8 cellular contexts compared by ENCODE assay signal in genomic region chr3:30689202-30689641, GRCh38.
DNase-seq lines count a peak whose midpoint lies in the region; ATAC-seq and TF ChIP-seq lines count a peak whose summit lies in the region.

No MANE protein-coding gene starts in this region.

- H3K4me1 ChIP-seq in body of pancreas = peaks cover 49% of the 10 kb centered on the region
- peaks cover 0 to 28% (median 19%) of the 10 kb centered on the region in 4 donors for H3K4me1 ChIP-seq in liver (ENCODE audit: control insufficient read depth in 4 of 4, insufficient read depth in 4 of 4, low read length in 3 of 4)
- peaks cover 9 to 100% (median 74%) of the 10 kb centered on the region in 4 donors for H3K4me1 ChIP-seq in tibial nerve

- TF ChIP-seq RAD21 in liver (IDR thresholded peaks at IDR 0.05) = peak in 1 of 2 donors; percentile 21

- H3K9ac ChIP-seq in liver (ENCODE audit: low read depth in 1 of 2, low read length in 2 of 2) = no peak overlapping the region

- no peaks in the 10 kb centered on the region for H3K27me3 ChIP-seq in body of pancreas
- H3K27me3 ChIP-seq in liver (ENCODE audit: control insufficient read depth in 4 of 4, insufficient read depth in 4 of 4, low read length in 3 of 4) = no peaks in the 10 kb centered on the region
- H3K27me3 ChIP-seq in tibial nerve = no peaks in the 10 kb centered on the region

- peak overlapping the region; percentile 12 to 68 (median 50) for H3K27ac ChIP-seq in body of pancreas
- H3K27ac ChIP-seq in liver (ENCODE audit: low read depth in 1 of 2, low read length in 2 of 2) = peak overlapping the region; percentile 30 to 44
- peak overlapping the region; percentile 71 to 93 (median 83) for H3K27ac ChIP-seq in tibial nerve

- TF ChIP-seq EP300 in tibial nerve (IDR thresholded peaks at IDR 0.05) = peak in 1 of 2 donors; percentile 68

- intact Hi-C loops in body of pancreas (cut with DNase I) = no loop called here

- ATAC-seq in body of pancreas = peak; percentile 62
- ATAC-seq in GM19395 (IDR thresholded peaks at IDR 0.05; ENCODE audit: unreplicated experiment) = no peak

- H3K9me3 ChIP-seq in body of pancreas (no peaks in the 10 kb centered on the region), liver (ENCODE audit: control insufficient read depth in 4 of 4, low read length in 3 of 4) (no peaks in the 10 kb centered on the region), tibial nerve (no peaks in the 10 kb centered on the region)

- DNase-seq in AG10803 (ENCODE audit: low read depth) (peak; percentile 34), NCI-H1048 (lab: John Stamatoyannopoulos, UW) (peak; percentile 46), body of pancreas (peak; percentile 31 to 67 (median 53)), tibial nerve (ENCODE audit: low spot score in 2 of 2) (no peak), SKM-1 treated with dmso at 0.1 percent for 144 hours (lab: John Stamatoyannopoulos, UW; ENCODE audit: unreplicated experiment) (no peak), SK-N-DZ (ENCODE audit: low spot score) (no peak)

- 1 to 6% methylated on average over 5 of the region's 5 CpGs for WGBS in body of pancreas, 2 donors
- WGBS in liver = 19% methylated on average over 5 of the region's 5 CpGs
- WGBS in tibial nerve, 2 donors = 3 to 5% methylated on average over 5 of the region's 5 CpGs

- no peak overlapping the region for H3K4me3 ChIP-seq in AG10803 (ENCODE audit: low read length)
- no peak overlapping the region for H3K4me3 ChIP-seq in body of pancreas
- H3K4me3 ChIP-seq in liver (ENCODE audit: low read depth in 1 of 3, low read length in 3 of 3) = no peak overlapping the region
- H3K4me3 ChIP-seq in tibial nerve = no peak overlapping the region

- H3K36me3 ChIP-seq in body of pancreas (replicated peaks in 1 of 2; ENCODE audit: insufficient read depth in 1 of 2, low read depth in 2 of 2) = peaks cover 0 to 6% of the 10 kb centered on the region in 2 donors
- H3K36me3 ChIP-seq in liver (ENCODE audit: control insufficient read depth in 4 of 4, insufficient read depth in 3 of 4, low read depth in 1 of 4, low read length in 3 of 4) = peaks cover 0 to 22% (median 11%) of the 10 kb centered on the region in 4 donors
- H3K36me3 ChIP-seq in tibial nerve = peaks cover 0 to 34% (median 0%) of the 10 kb centered on the region in 3 donors

- TF ChIP-seq POLR2A in body of pancreas (IDR thresholded peaks at IDR 0.05) (no peak), tibial nerve (IDR thresholded peaks at IDR 0.05) (no peak)

- TF ChIP-seq CTCF in AG10803 (conservative IDR thresholded peaks at IDR 0.05; ENCODE audit: low read length) (no peak), body of pancreas (IDR thresholded peaks at IDR 0.05) (no peak), liver (IDR thresholded peaks at IDR 0.05; ENCODE audit: low read depth, low read length, missing input control) (no peak), tibial nerve (IDR thresholded peaks at IDR 0.05) (no peak)

TF ChIP-seq in liver, 16 proteins besides CTCF, POLR2A, EP300 and RAD21:
- TF ChIP-seq ZBTB33 (IDR thresholded peaks at IDR 0.05) (no peak), GABPA (IDR thresholded peaks at IDR 0.05 in 1 of 2, conservative IDR thresholded peaks at IDR 0.05 in 1 of 2) (no peak), RXRA (IDR thresholded peaks at IDR 0.05) (no peak)

Comparison
In these comparisons a context has a peak if more than half of its experiments do, and no peak if none do; other contexts are left out.
1. DNase-seq: peak in AG10803 (single experiment), NCI-H1048 (single experiment) and body of pancreas (4 of 4); none in tibial nerve (0 of 2), SKM-1 treated with dmso at 0.1 percent for 144 hours (single experiment) and SK-N-DZ (single experiment).
2. Peak in every context shown above with its lines, with median percentiles within 50 percentile points of each other: H3K27ac ChIP-seq.